25 cellular contexts compared by ENCODE assay signal in the genomic region with DNA sequence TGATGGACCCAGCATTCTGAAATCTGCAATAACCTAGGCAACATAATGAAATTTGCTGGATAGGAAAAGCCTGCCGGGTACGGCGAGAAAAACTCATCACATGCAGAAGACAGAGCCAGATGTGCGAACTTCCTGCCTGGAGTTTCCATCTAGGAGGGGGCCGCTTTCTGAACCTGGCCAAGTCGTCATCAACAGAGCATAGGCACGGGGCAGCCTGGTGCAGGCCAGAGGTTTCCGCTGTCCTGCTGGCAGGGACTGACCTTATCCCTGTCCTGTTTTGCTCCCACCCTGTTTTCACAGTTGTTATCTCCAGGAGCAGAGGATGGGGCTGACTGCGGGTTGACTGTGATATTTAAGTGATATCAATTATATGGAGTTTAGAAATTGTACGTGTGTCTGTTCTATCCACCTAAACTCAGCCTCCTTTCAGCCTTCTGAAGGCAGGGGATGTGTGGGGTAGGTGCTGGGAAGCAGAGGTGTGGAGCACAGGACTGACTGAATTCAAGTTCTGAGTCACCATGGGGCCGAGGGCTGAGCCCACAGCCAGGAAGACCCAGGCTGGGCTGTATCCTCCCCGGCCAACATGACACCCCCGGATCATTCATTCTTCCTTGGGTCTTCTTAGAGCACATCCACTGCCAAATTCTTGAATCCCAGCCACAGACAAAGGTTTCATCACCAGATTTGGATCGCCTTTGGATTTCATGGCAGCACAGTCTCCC. TPM values are rescaled to one million over a fixed set of nuclear protein-coding genes. Genes with fewer than 3 reads are reported as not detected.
"Had no signal": no experiment of that assay in that cellular context is flagged by ENCODE, and none has a peak within 500 bp of the region (broad histone marks: within the 10 kb centered on the region; RNA-seq: fewer than 3 reads in every experiment).

No MANE protein-coding gene starts in this region.

- DNase-seq: activated CD4-positive, alpha-beta T cell treated with anti-CD3 and anti-CD28 coated beads, Interleukin-2, amount 10 ng/mL, durations not matched to agents 24 days and 14 days; activated CD4-positive, alpha-beta T cell treated with anti-CD3 and anti-CD28 coated beads, Interleukin-2, amount 50 U/mL, for 4 hours; activated CD8-positive, alpha-beta T cell treated with anti-CD3 and anti-CD28 coated beads for 36 hours; activated gamma-delta T cell; activated naive CD4-positive, alpha-beta T cell treated with Interleukin-2 at 50 U/mL for 16 hours; activated naive CD8-positive, alpha-beta T cell treated with anti-CD3 and anti-CD28 coated beads, Interleukin-2, amount 10 ng/mL, durations not matched to agents 7 days and 5 days; activated T-cell treated with anti-CD3 and anti-CD28 coated beads, Interleukin-2, amount 50 U/mL, for 24 hours; amygdala; KG1; NCI-H1105; NCI-H1417 treated with DMSO at 0.1 percent for 48 hours; NCI-H1930; NCI-H345; NCI-H524 treated with DMSO at 0.1 percent for 48 hours; SHP77; SJCRH30 had no signal

- H3K36me3 ChIP-seq: ascending aorta, cardiac muscle cell had no signal

- H3K27ac Mint-ChIP-seq: activated CD4-positive, alpha-beta T cell treated with anti-CD3 and anti-CD28 coated beads, Interleukin-2, amount 10 ng/mL, durations not matched to agents 24 days and 14 days; activated CD8-positive, alpha-beta T cell treated with anti-CD3 and anti-CD28 coated beads for 36 hours; activated naive CD4-positive, alpha-beta T cell treated with anti-CD3 and anti-CD28 coated beads, Interleukin-2, amount 50 U/mL, for 24 hours; activated naive CD8-positive, alpha-beta T cell treated with anti-CD3 and anti-CD28 coated beads, Interleukin-2, amount 10 ng/mL, durations not matched to agents 7 days and 5 days; activated T-cell treated with anti-CD3 and anti-CD28 coated beads, Interleukin-2, amount 50 U/mL, for 24 hours; activated T-helper 2 cell treated with anti-CD3 and anti-CD28 coated beads, Interferon-gamma antibody, Interleukin-2, Interleukin-4, amounts not matched to agents 10 μg/mL and 5 μg/mL and 100 μg/mL, durations not matched to agents 14 hours and 24 hours and 36 hours; T-helper 1 cell treated with Interleukin-12 subunit alpha and Interleukin-12 subunit beta and Interleukin-4 antibody, amounts not matched to agents 30 μg/mL and 1 μg/mL, for 36 hours; T-helper 2 cell treated with Interferon-gamma antibody and Interleukin-4, amounts not matched to agents 5 μg/mL and 100 μg/mL, for 36 hours had no signal

- ATAC-seq: activated CD8-positive, alpha-beta T cell treated with anti-CD3 and anti-CD28 coated beads for 36 hours had no signal

- H3K36me3 Mint-ChIP-seq: activated naive CD4-positive, alpha-beta T cell treated with anti-CD3 and anti-CD28 coated beads, Interleukin-2, amount 50 U/mL, for 24 hours; activated naive CD8-positive, alpha-beta T cell treated with anti-CD3 and anti-CD28 coated beads, Interleukin-2, amount 10 ng/mL, durations not matched to agents 7 days and 5 days had no signal

- H3K4me1 Mint-ChIP-seq: activated CD4-positive, alpha-beta T cell treated with anti-CD3 and anti-CD28 coated beads, Interleukin-2, amount 10 ng/mL, durations not matched to agents 24 days and 14 days; activated naive CD4-positive, alpha-beta T cell treated with anti-CD3 and anti-CD28 coated beads, Interleukin-2, amount 50 U/mL, for 24 hours; activated naive CD8-positive, alpha-beta T cell treated with anti-CD3 and anti-CD28 coated beads, Interleukin-2, amount 10 ng/mL, durations not matched to agents 7 days and 5 days had no signal

- H3K27ac ChIP-seq: cardiac muscle cell, SJCRH30, SK-N-MC had no signal

- H3K4me3 Mint-ChIP-seq: activated CD4-positive, alpha-beta T cell treated with anti-CD3 and anti-CD28 coated beads, Interleukin-2, amount 10 ng/mL, durations not matched to agents 24 days and 14 days; activated CD8-positive, alpha-beta T cell treated with anti-CD3 and anti-CD28 coated beads for 36 hours; activated naive CD4-positive, alpha-beta T cell treated with anti-CD3 and anti-CD28 coated beads, Interleukin-2, amount 50 U/mL, for 24 hours; activated naive CD8-positive, alpha-beta T cell treated with anti-CD3 and anti-CD28 coated beads, Interleukin-2, amount 10 ng/mL, durations not matched to agents 7 days and 5 days; activated T-cell treated with anti-CD3 and anti-CD28 coated beads, Interleukin-2, amount 50 U/mL, for 24 hours; T-helper 1 cell treated with Interleukin-12 subunit alpha and Interleukin-12 subunit beta and Interleukin-4 antibody, amounts not matched to agents 30 μg/mL and 1 μg/mL, for 36 hours; T-helper 2 cell treated with Interferon-gamma antibody and Interleukin-4, amounts not matched to agents 5 μg/mL and 100 μg/mL, for 36 hours had no signal

- H3K9me3 Mint-ChIP-seq: activated CD4-positive, alpha-beta T cell treated with anti-CD3 and anti-CD28 coated beads, Interleukin-2, amount 10 ng/mL, durations not matched to agents 24 days and 14 days; activated CD8-positive, alpha-beta T cell treated with anti-CD3 and anti-CD28 coated beads for 36 hours; activated naive CD4-positive, alpha-beta T cell treated with anti-CD3 and anti-CD28 coated beads, Interleukin-2, amount 50 U/mL, for 24 hours; activated naive CD8-positive, alpha-beta T cell treated with anti-CD3 and anti-CD28 coated beads, Interleukin-2, amount 10 ng/mL, durations not matched to agents 7 days and 5 days; activated T-cell treated with anti-CD3 and anti-CD28 coated beads, Interleukin-2, amount 50 U/mL, for 24 hours; activated T-helper 2 cell treated with anti-CD3 and anti-CD28 coated beads, Interferon-gamma antibody, Interleukin-2, Interleukin-4, amounts not matched to agents 10 μg/mL and 5 μg/mL and 100 μg/mL, durations not matched to agents 14 hours and 24 hours and 36 hours; T-helper 1 cell treated with Interleukin-12 subunit alpha and Interleukin-12 subunit beta and Interleukin-4 antibody, amounts not matched to agents 30 μg/mL and 1 μg/mL, for 36 hours; T-helper 2 cell treated with Interferon-gamma antibody and Interleukin-4, amounts not matched to agents 5 μg/mL and 100 μg/mL, for 36 hours had no signal

- H3K9me3 ChIP-seq: SJCRH30 had no signal

- H3K4me3 ChIP-seq: ascending aorta, cardiac muscle cell, SJCRH30, SK-N-MC had no signal

- H3K27me3 ChIP-seq: ascending aorta, cardiac muscle cell, SJCRH30 had no signal

RNA-seq across cellular contexts. Expression of gene CCDC3, which starts 27.2 kb away (rescaled TPM):
- total RNA-seq: activated CD8-positive, alpha-beta memory T cell treated with anti-CD3 and anti-CD28 coated beads for 36 hours; activated CD8-positive, alpha-beta T cell treated with anti-CD3 and anti-CD28 coated beads for 36 hours; activated naive CD8-positive, alpha-beta T cell treated with anti-CD3 and anti-CD28 coated beads, Interleukin-2, amount 10 ng/mL, durations not matched to agents 7 days and 5 days; RPMI7951 had no signal
